23 cellular contexts compared by ENCODE assay signal in genomic region chr17:46783031-46783593, GRCh38. TPM values are rescaled to one million over a fixed set of nuclear protein-coding genes. Genes with fewer than 3 reads are reported as not detected.
DNase-seq lines count a peak whose midpoint lies in the region; ATAC-seq, FAIRE-seq and TF ChIP-seq lines count a peak whose summit lies in the region.
"Had no signal": no experiment of that assay in that cellular context is flagged by ENCODE, and none has a peak within 500 bp of the region (broad histone marks: within the 10 kb centered on the region; RNA-seq: fewer than 3 reads in every experiment).

No MANE protein-coding gene starts in this region.

- H3K4me1 ChIP-seq in HepG2 (ENCODE audit: insufficient read depth, low read length) (peaks cover 44% of the 10 kb centered on the region), transverse colon (peaks cover 0 to 4% (median 0%) of the 10 kb centered on the region in 4 donors), A673 (ENCODE audit: insufficient read depth, low read length, poor library complexity, severe bottlenecking) (no peaks in the 10 kb centered on the region)

- peak; percentile 18 for FAIRE-seq in HepG2 (lab: Jason Lieb, UNC)
- FAIRE-seq: GM12892, kidney, TTC549 had no signal

- BruUV-seq in HepG2 (replicated peaks; lab: Mats Ljungman, UMichigan) (no TSS peak), A673 (replicated peaks; lab: Mats Ljungman, UMichigan) (no TSS peak)

- no peaks in the 10 kb centered on the region for H3K9me3 ChIP-seq in HepG2 (ENCODE audit: low read length)
- H3K9me3 ChIP-seq in transverse colon = no peaks in the 10 kb centered on the region
- H3K9me3 ChIP-seq in A673 (ENCODE audit: low read depth, low read length, poor library complexity, severe bottlenecking) = no peaks in the 10 kb centered on the region

- in situ Hi-C loops in HepG2 (cut with HindIII; ENCODE audit: extremely low pct_ligation_motif_present, low pct_unique_long_range_greater_than_20kb) (loop anchor here (10.0 kb wide), 1 partner anchor 48 kb away; no protein-coding TSS in a partner anchor), transverse colon (cut with MboI; ENCODE audit: low pct_ligation_motif_present in 1 of 4, low pct_unique_long_range_greater_than_20kb in 1 of 4, low sequenced_read_pairs in 3 of 4) (no loop called here), GM13977 (cut with MboI; ENCODE audit: low pct_unique_long_range_greater_than_20kb, low sequenced_read_pairs, unreplicated experiment) (loop anchor here (25.0 kb wide), 2 partner anchors 104 to 1196 kb away; no protein-coding TSS in a partner anchor)

- H3K36me3 ChIP-seq in HepG2 (replicated peaks in 1 of 2; ENCODE audit: control insufficient read depth in 1 of 2, insufficient read depth in 2 of 2, low read length in 2 of 2) = no peaks in the 10 kb centered on the region
- H3K36me3 ChIP-seq in transverse colon = no peaks in the 10 kb centered on the region
- no peaks in the 10 kb centered on the region for H3K36me3 ChIP-seq in A673 (ENCODE audit: insufficient read depth, low read length, poor library complexity, severe bottlenecking)

- DNase-seq in NCI-H748 (lab: John Stamatoyannopoulos, UW; ENCODE audit: unreplicated experiment) (peak; percentile 72), NCI-H748 treated with DMSO at 0.1 percent for 48 hours (lab: John Stamatoyannopoulos, UW) (no peak), SHP77 treated with DMSO at 0.1 percent for 48 hours (lab: John Stamatoyannopoulos, UW) (peak; percentile 16), HepG2 (ENCODE audit: low spot score) (peak; percentile 58), transverse colon (peak; percentile 76), A673 (ENCODE audit: low spot score) (no peak), GM13977 (ENCODE audit: low spot score) (no peak), SKM-1 (lab: John Stamatoyannopoulos, UW; ENCODE audit: unreplicated experiment) (no peak)
- DNase-seq: activated CD4-positive, alpha-beta T cell treated with anti-CD3 and anti-CD28 coated beads for 48 hours; activated effector memory CD4-positive, alpha-beta T cell treated with Interleukin-2 at 50 U/mL for 16 hours; C1 segment of cervical spinal cord; dermis blood vessel endothelial cell; DMS79; foreskin fibroblast; HCEC 1CT; hypothalamus; kidney; NK-92 treated with Interleukin-12 subunit alpha and Interleukin-12 subunit beta, amount 100 ng/mL, for 24 hours; stimulated activated CD4-positive, alpha-beta T cell treated with anti-CD3 and anti-CD28 coated beads, Interleukin-4, amount 100 ng/mL, for 1 hour; stimulated activated naive CD8-positive, alpha-beta T cell treated with anti-CD3 and anti-CD28 coated beads, Interleukin-15, amount 100 ng/mL, for 72 hours had no signal

- WGBS in HepG2 (ENCODE audit: low lambda C conversion rate) = 4% methylated on average over 6 of the region's 7 CpGs
- 54% methylated on average over 6 of the region's 7 CpGs; no CpG with 5 or more reads in 1 of the 2 donors for WGBS in transverse colon (ENCODE audit: low coverage in 1 of 2), 2 donors

- no peak for TF ChIP-seq RAD21 in HepG2 (CRISPR knock-in tag; IDR thresholded peaks at IDR 0.05)

- peak overlapping the region; percentile 72 for H3K4me2 ChIP-seq in HepG2 (ENCODE audit: low read depth, low read length)

- H3K27me3 ChIP-seq in HepG2 (ENCODE audit: control insufficient read depth in 1 of 2, insufficient read depth in 2 of 2, low read length in 2 of 2) = peaks cover 3 to 34% of the 10 kb centered on the region in 2 experiments; a peak in 3 of 5 replicates
- H3K27me3 ChIP-seq in transverse colon = no peaks in the 10 kb centered on the region
- H3K27me3 ChIP-seq in A673 (replicated peaks; ENCODE audit: insufficient read depth, low read depth, low read length, poor library complexity) = no peaks in the 10 kb centered on the region

- no peak overlapping the region for H3K9ac ChIP-seq in HepG2 (ENCODE audit: insufficient read depth, low read depth, low read length)

- H3K27ac ChIP-seq in HepG2 (ENCODE audit: extremely low read length, insufficient read depth, low read length) (no peak overlapping the region), transverse colon (no peak overlapping the region), A673 (ENCODE audit: low read depth, low read length, poor library complexity, severe bottlenecking) (no peak overlapping the region)

- TF ChIP-seq EP300 in HepG2 (IDR thresholded peaks at IDR 0.05; ENCODE audit: low read depth in 2 of 2, low read length in 2 of 2) (peak in 1 of 2 experiments; percentile 70; a peak in 1 of 4 replicates), HepG2 (CRISPR knock-in tag; IDR thresholded peaks at IDR 0.05; ENCODE audit: borderline replicate concordance) (no peak; the same call in 1 of the 2 replicates), transverse colon (IDR thresholded peaks at IDR 0.05; ENCODE audit: low read depth) (no peak)

- no peaks in the 10 kb centered on the region for H4K20me1 ChIP-seq in HepG2 (ENCODE audit: insufficient read depth, low read length)

- no peaks in the 10 kb centered on the region for H3K79me2 ChIP-seq in HepG2 (ENCODE audit: insufficient read depth, low read length)

- H2AFZ ChIP-seq in HepG2 (ENCODE audit: low read length) = no peak overlapping the region

- intact Hi-C loops in HepG2 (cut with micrococcal nuclease; ENCODE audit: unreplicated experiment) (no loop called here), transverse colon (cut with DNase I; ENCODE audit: low total_unique reads) (loop anchor here (10.0 kb wide), 1 partner anchor 292 kb away; no protein-coding TSS in a partner anchor), A673 (cut with micrococcal nuclease; ENCODE audit: unreplicated experiment) (no loop called here)

- CTCF ChIA-PET in HepG2 (lab: Yijun Ruan, JAX; ENCODE audit: low intra/inter-chr PET ratio, low total read pairs) = interaction anchor here (1.2 to 1.5 kb wide), 2 partner anchors 12 to 75 kb away, joined by 3 read pairs; no protein-coding TSS in a partner anchor
- CTCF ChIA-PET in A673 (lab: Charles Lee) = no interaction called here

- TF ChIP-seq POLR2A in HepG2 (IDR thresholded peaks at IDR 0.05; ENCODE audit: insufficient read depth in 1 of 2, low read depth in 2 of 2, low read length in 2 of 2) = no peak
- TF ChIP-seq POLR2A in transverse colon (IDR thresholded peaks at IDR 0.05) = no peak

- H3K4me3 ChIP-seq in HepG2 (replicated peaks in 1 of 3; ENCODE audit: insufficient read depth in 1 of 3, low read depth in 2 of 3, low read length in 3 of 3) = peak overlapping the region in 1 of 3 experiments; percentile 35; a peak in 1 of 6 replicates
- H3K4me3 ChIP-seq in transverse colon = no peak overlapping the region
- H3K4me3 ChIP-seq in A673 (ENCODE audit: low read depth, low read length, poor library complexity, severe bottlenecking) = no peak overlapping the region
- H3K4me3 ChIP-seq: skin epidermis had no signal

- TF ChIP-seq CTCF in HepG2 (CRISPR knock-in tag; IDR thresholded peaks at IDR 0.05) (no peak; the same call in 1 of the 2 replicates), transverse colon (IDR thresholded peaks at IDR 0.05) (no peak), A673 (conservative IDR thresholded peaks at IDR 0.05; ENCODE audit: low read depth, low read length) (no peak), GM13977 (IDR thresholded peaks at IDR 0.05; ENCODE audit: extremely low read depth, insufficient read depth, missing control alignments) (no peak)

- ATAC-seq in HepG2 = peak; percentile 15

- POLR2A ChIA-PET in HepG2 (lab: Yijun Ruan, JAX) (no interaction called here), A673 (lab: Charles Lee; ENCODE audit: low non-redundant PET) (no interaction called here)

TF ChIP-seq in HepG2, 621 proteins besides CTCF, POLR2A, EP300 and RAD21 (continues in another document):
- TF ChIP-seq ZNF614 (CRISPR knock-in tag; IDR thresholded peaks at IDR 0.05; ENCODE audit: borderline replicate concordance) (peak; percentile 59; the same call in 1 of the 2 replicates), ZNF501 (CRISPR knock-in tag; IDR thresholded peaks at IDR 0.05) (0 out of 2 replicates have a peak, but pooled peaks have one; percentile 16)

RNA-seq across cellular contexts. Expression of gene WNT3, which starts 35.4 kb away (rescaled TPM):
- 6.4 and 8.5 TPM in 2 replicates for total RNA-seq in HepG2 (2016; rRNA removed; fragmentation: Illumina TruSeq; extraction: Trizol)
- total RNA-seq in HepG2 (2016; cell fraction: cytosol; rRNA removed; fragmentation: Illumina TruSeq; extraction: Trizol; ENCODE audit: low read depth) = 0.71 and 1.2 TPM in 2 replicates
- 5.9 and 8.3 TPM in 2 replicates for total RNA-seq in HepG2 (2016; cell fraction: insoluble cytoplasmic fraction; rRNA removed; fragmentation: Illumina TruSeq; extraction: Trizol)
- total RNA-seq in HepG2 (2016; cell fraction: membrane; rRNA removed; fragmentation: Illumina TruSeq; extraction: Trizol) = 4.3 and 4.8 TPM in 2 replicates
- 8.4 and 9.8 TPM in 2 replicates for total RNA-seq in HepG2 (2016; cell fraction: nucleus; rRNA removed; fragmentation: Illumina TruSeq; extraction: Trizol)
- 10.3 and 12.5 TPM in 2 replicates for polyA plus RNA-seq in HepG2 (2011; rRNA removed)
- 5.1 and 6.8 TPM in 2 replicates for polyA plus RNA-seq in HepG2 (2011; cell fraction: cytosol; rRNA removed)
- polyA plus RNA-seq in HepG2 (2011; cell fraction: nucleus; rRNA removed) = 27.1 and 28.5 TPM in 2 replicates
- polyA plus RNA-seq in HepG2 (2012) = 6.9 and 7.4 TPM in 2 replicates
- 0.82 and 0.98 TPM in 2 replicates for polyA plus RNA-seq in HepG2 (2016; cell fraction: cytosol; fragmentation: Illumina TruSeq; extraction: Trizol; ENCODE audit: low read depth)
- polyA plus RNA-seq in HepG2 (2016; cell fraction: insoluble cytoplasmic fraction; fragmentation: Illumina TruSeq; extraction: Trizol; ENCODE audit: low read depth) = 6.2 TPM in 2 replicates
- 2.9 and 3.1 TPM in 2 replicates for polyA plus RNA-seq in HepG2 (2016; cell fraction: membrane; fragmentation: Illumina TruSeq; extraction: Trizol; ENCODE audit: low read depth)
- 27.6 and 28.5 TPM in 2 replicates for polyA plus RNA-seq in HepG2 (2016; cell fraction: nucleus; fragmentation: Illumina TruSeq; extraction: Trizol; ENCODE audit: insufficient read depth, low read depth)
- polyA minus RNA-seq in HepG2 (2011; rRNA and poly(A)+ RNA removed; ENCODE audit: low replicate concordance) = 4.4 and 6.5 TPM in 2 replicates
- polyA minus RNA-seq in HepG2 (2011; cell fraction: cytosol; rRNA and poly(A)+ RNA removed) = 2.9 and 3.2 TPM in 2 replicates
- polyA minus RNA-seq in HepG2 (2011; cell fraction: nucleus; rRNA and poly(A)+ RNA removed) = 5.0 and 6.2 TPM in 2 replicates
- under 1 TPM in 2 of 4 donors, not detected in 2; 0.27 to 0.48 TPM for total RNA-seq in transverse colon
- 1.3 and 2.2 TPM in 2 replicates for total RNA-seq in A673 (2021)

Comparison
In these comparisons a context has a peak if more than half of its experiments do, and no peak if none do; other contexts are left out.
1. DNase-seq: peak in NCI-H748 (single experiment), SHP77 treated with DMSO at 0.1 percent for 48 hours (single experiment), HepG2 (single experiment) and transverse colon (single experiment); none in NCI-H748 treated with DMSO at 0.1 percent for 48 hours (single experiment), A673 (single experiment), GM13977 (single experiment) and SKM-1 (single experiment).
2. in situ Hi-C loops: an anchor here in HepG2 (10.0 kb wide) and GM13977 (25.0 kb wide); none called in transverse colon.